ENCODE assay signal across 22 cellular contexts in genomic region chr15:46768287-46768686, GRCh38.
DNase-seq lines count a peak whose midpoint lies in the region; ATAC-seq and TF ChIP-seq lines count a peak whose summit lies in the region.
"Had no signal": no experiment of that assay in that cellular context is flagged by ENCODE, and none has a peak within 500 bp of the region (broad histone marks: within the 10 kb centered on the region; RNA-seq: fewer than 3 reads in every experiment).

No MANE protein-coding gene starts in this region.

- no peaks in the 10 kb centered on the region for H3K27me3 ChIP-seq in GM23338 (ENCODE audit: insufficient read depth)
- H3K27me3 ChIP-seq in endodermal cell (ENCODE audit: control insufficient read depth, insufficient read depth, low read length, poor library complexity, severe bottlenecking), result no peaks in the 10 kb centered on the region
- no peaks in the 10 kb centered on the region for H3K27me3 ChIP-seq in mesendoderm (ENCODE audit: insufficient read depth, low read length, poor library complexity)

- H3K4me2 ChIP-seq in GM23338, result no peak overlapping the region
- H3K4me2 ChIP-seq in mesendoderm (ENCODE audit: low read length), result no peak overlapping the region

- H3K79me1 ChIP-seq in mesendoderm (ENCODE audit: low read length), result no peaks in the 10 kb centered on the region

- H3K56ac ChIP-seq in mesendoderm (ENCODE audit: low read length), result no peak overlapping the region

- H3K23ac ChIP-seq in mesendoderm (ENCODE audit: low read length), result no peak overlapping the region

- H3K9me3 ChIP-seq in endodermal cell (ENCODE audit: control insufficient read depth, low read length), result peaks cover 27% of the 10 kb centered on the region

- no peak overlapping the region for H3K27ac ChIP-seq in GM23338 (ENCODE audit: low read depth)
- H3K27ac ChIP-seq in endodermal cell (ENCODE audit: low read depth, low read length), result no peak overlapping the region
- H3K27ac ChIP-seq in mesendoderm (ENCODE audit: low read depth, low read length), result no peak overlapping the region
- H3K27ac ChIP-seq: GM23248, RWPE1 had no signal

- H3K27ac Mint-ChIP-seq in GM23338, result no peak overlapping the region
- no peak overlapping the region for H3K27ac Mint-ChIP-seq in endodermal cell
- H3K27ac Mint-ChIP-seq: CD4-positive, alpha-beta memory T cell had no signal

- H3K4ac ChIP-seq in mesendoderm (ENCODE audit: low read depth, low read length), result no peak overlapping the region

- H2BK120ac ChIP-seq in mesendoderm (ENCODE audit: low read depth, low read length), result no peak overlapping the region

- H2BK5ac ChIP-seq in mesendoderm (ENCODE audit: low read length), result no peak overlapping the region

- no peak overlapping the region for H2AK5ac ChIP-seq in mesendoderm (ENCODE audit: low read length)

- peaks cover 47% of the 10 kb centered on the region for H3K9me3 Mint-ChIP-seq in GM23338
- H3K9me3 Mint-ChIP-seq in endodermal cell, result peaks cover 32% of the 10 kb centered on the region

- H3K4me1 Mint-ChIP-seq in GM23338 (peaks cover 2% of the 10 kb centered on the region; the same call in 1 of the 3 replicates), endodermal cell (no peaks in the 10 kb centered on the region)
- H3K4me1 Mint-ChIP-seq: CD4-positive, alpha-beta memory T cell had no signal

- no peak overlapping the region for H4K5ac ChIP-seq in mesendoderm (ENCODE audit: low read length)

- peaks cover 16% of the 10 kb centered on the region for H3K36me3 Mint-ChIP-seq in GM23338 (ENCODE audit: low read depth)
- peaks cover 5% of the 10 kb centered on the region for H3K36me3 Mint-ChIP-seq in endodermal cell (ENCODE audit: low read depth)
- H3K36me3 Mint-ChIP-seq: CD4-positive, alpha-beta memory T cell had no signal

- H3K4me3 Mint-ChIP-seq in GM23338 (no peak overlapping the region), endodermal cell (no peak overlapping the region)
- H3K4me3 Mint-ChIP-seq: CD4-positive, alpha-beta memory T cell had no signal

- no peak overlapping the region for H3K4me3 ChIP-seq in GM23338
- H3K4me3 ChIP-seq in endodermal cell (ENCODE audit: low read length), result no peak overlapping the region
- no peak overlapping the region for H3K4me3 ChIP-seq in mesendoderm (ENCODE audit: low read length)
- H3K4me3 ChIP-seq: GM23248 had no signal

- no peak overlapping the region for H3K18ac ChIP-seq in mesendoderm (ENCODE audit: low read length)

- H3K9ac ChIP-seq in endodermal cell (ENCODE audit: extremely low read depth, low read length, poor library complexity, severe bottlenecking) (no peak overlapping the region), mesendoderm (ENCODE audit: low read length) (no peak overlapping the region)
- H3K9ac ChIP-seq: GM23248 had no signal

- no peaks in the 10 kb centered on the region for H4K20me1 ChIP-seq in GM23338 (replicated peaks; ENCODE audit: insufficient read depth)

- H3K27me3 Mint-ChIP-seq in GM23338 (ENCODE audit: insufficient read depth, low read depth, poor library complexity) (peaks cover 5% of the 10 kb centered on the region), endodermal cell (ENCODE audit: insufficient read depth) (no peaks in the 10 kb centered on the region)
- H3K27me3 Mint-ChIP-seq: CD4-positive, alpha-beta memory T cell had no signal

- DNase-seq in GM23338 (ENCODE audit: low spot score) (peak; percentile 61), NCI-H69 (lab: John Stamatoyannopoulos, UW) (peak; percentile 8), endodermal cell (peak; percentile 61), mesendoderm (peak; percentile 46), NCI-H1048 (lab: John Stamatoyannopoulos, UW) (no peak), RPMI8226 (no peak)
- DNase-seq: C1 segment of cervical spinal cord; CD4-positive, alpha-beta memory T cell; COR-L47; GM23248; HCEC 1CT; KBM-7; NCI-H1417; NCI-H1694; NCI-H2029 treated with DMSO at 0.1 percent for 48 hours; NCI-H345; NCI-H510A treated with DMSO at 0.1 percent for 48 hours; NCI-H748 treated with DMSO at 0.1 percent for 48 hours; NK-92 treated with Interleukin-12 subunit alpha and Interleukin-12 subunit beta, amount 100 ng/mL, for 24 hours; SHP77 had no signal

- 87 to 92% methylated on average over 8 of the region's 8 CpGs for WGBS in endodermal cell (ENCODE audit: insufficient coverage in 1 of 2, insufficient read length in 1 of 2), 2 experiments
- WGBS in mesendoderm (ENCODE audit: extremely low coverage, insufficient coverage, low lambda C conversion rate), result no CpG with 5 or more reads among the region's 8 CpGs

- no peak for ATAC-seq in GM23338
- ATAC-seq in HG03520 (IDR thresholded peaks at IDR 0.05; ENCODE audit: unreplicated experiment), result no peak

- H2AFZ ChIP-seq in GM23338, result no peak overlapping the region
- H2AFZ ChIP-seq: GM23248 had no signal

- TF ChIP-seq CTCF in GM23338 (conservative IDR thresholded peaks at IDR 0.05; ENCODE audit: low read depth in 2 of 2), result no peak
- TF ChIP-seq CTCF in endodermal cell (conservative IDR thresholded peaks at IDR 0.05), result no peak

- H4K8ac ChIP-seq in mesendoderm (ENCODE audit: low read depth, low read length), result no peak overlapping the region

- peaks cover 8% of the 10 kb centered on the region; the same call in 1 of the 2 replicates for H3K36me3 ChIP-seq in GM23338 (ENCODE audit: insufficient read depth)
- H3K36me3 ChIP-seq in endodermal cell (ENCODE audit: control insufficient read depth, insufficient read depth, low read length), result no peaks in the 10 kb centered on the region
- H3K36me3 ChIP-seq in mesendoderm (ENCODE audit: control insufficient read depth, insufficient read depth, low read length), result no peaks in the 10 kb centered on the region

- H3K9me2 ChIP-seq in GM23338 (ENCODE audit: insufficient read depth), result peaks cover 4% of the 10 kb centered on the region; the same call in 1 of the 2 replicates

- no peak overlapping the region for H2BK15ac ChIP-seq in mesendoderm (replicated peaks; ENCODE audit: low read depth)

- H3K79me2 ChIP-seq in GM23338 (replicated peaks; ENCODE audit: insufficient read depth) (no peaks in the 10 kb centered on the region), mesendoderm (ENCODE audit: control insufficient read depth, insufficient read depth, low read length) (no peaks in the 10 kb centered on the region)

- no peaks in the 10 kb centered on the region for H3F3A ChIP-seq in GM23338 (replicated peaks; ENCODE audit: low read depth)

- H3K4me1 ChIP-seq in GM23338 (ENCODE audit: insufficient read depth) (no peaks in the 10 kb centered on the region), endodermal cell (ENCODE audit: control insufficient read depth, insufficient read depth, low read length) (no peaks in the 10 kb centered on the region), mesendoderm (ENCODE audit: control insufficient read depth, low read depth, low read length) (no peaks in the 10 kb centered on the region)

TF ChIP-seq in GM23338, 12 proteins besides CTCF, POLR2A, EP300 and RAD21 (continues in another document):
- no peak for TF ChIP-seq JUNB (IDR thresholded peaks at IDR 0.05; ENCODE audit: unreplicated experiment)
- TF ChIP-seq POLR2AphosphoS5 (IDR thresholded peaks at IDR 0.05; ENCODE audit: low read depth), result no peak
- no peak for TF ChIP-seq ZNF331 (CRISPR knock-in tag; IDR thresholded peaks at IDR 0.05; ENCODE audit: low read depth)

Comparison
In these comparisons a context has a peak if more than half of its experiments do, and no peak if none do; other contexts are left out.
1. DNase-seq: peak in GM23338 (single experiment), NCI-H69 (single experiment), endodermal cell (single experiment) and mesendoderm (single experiment); none in NCI-H1048 (single experiment) and RPMI8226 (single experiment).